Comparison of ENCODE assay signal across 27 cellular contexts in the genomic region with DNA sequence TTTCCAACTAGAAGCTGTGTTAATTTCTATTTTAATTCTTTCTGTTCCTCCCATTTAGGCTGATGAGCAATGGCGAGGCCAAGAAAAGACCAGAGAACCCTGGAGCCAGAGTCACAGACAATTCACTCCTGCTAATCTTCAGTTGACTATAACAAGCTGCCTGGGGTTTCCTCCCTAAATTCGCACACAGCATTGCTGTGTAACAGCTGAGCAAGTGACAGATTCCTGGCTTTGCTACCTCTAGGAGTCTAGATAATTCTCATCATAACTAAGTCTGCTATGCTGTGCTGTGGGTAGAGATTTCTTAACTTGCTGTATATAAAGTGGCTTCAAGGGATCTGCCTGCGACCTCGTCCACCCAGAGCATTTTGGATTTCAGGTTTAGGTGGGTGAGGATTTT.
"Had no signal": no experiment of that assay in that cellular context is flagged by ENCODE, and none has a peak within 500 bp of the region (broad histone marks: within the 10 kb centered on the region; RNA-seq: fewer than 3 reads in every experiment).

No MANE protein-coding gene starts in this region.

- H3K27ac ChIP-seq: body of pancreas, cardiac muscle cell, Peyer's patch, RWPE1 had no signal

- H3K36me3 ChIP-seq: ascending aorta, cardiac muscle cell, Peyer's patch had no signal

- H3K9me3 ChIP-seq: ascending aorta, body of pancreas, Peyer's patch had no signal

- H3K4me3 Mint-ChIP-seq: activated CD8-positive, alpha-beta memory T cell treated with anti-CD3 and anti-CD28 coated beads, Interleukin-2, amount 10 ng/mL, durations not matched to agents 7 days and 5 days; activated naive CD8-positive, alpha-beta T cell treated with anti-CD3 and anti-CD28 coated beads, Interleukin-2, amount 50 U/mL, for 24 hours; activated T-cell treated with anti-CD3 and anti-CD28 coated beads, Interleukin-2, amount 50 U/mL, for 24 hours; IgD-negative memory B cell; T-helper 1 cell treated with Interleukin-12 subunit alpha and Interleukin-12 subunit beta and Interleukin-4 antibody, amounts not matched to agents 30 μg/mL and 1 μg/mL, for 36 hours; WTC11 had no signal

- H3K27me3 ChIP-seq: ascending aorta, body of pancreas, cardiac muscle cell, Peyer's patch had no signal

- ATAC-seq: activated CD8-positive, alpha-beta memory T cell treated with anti-CD3 and anti-CD28 coated beads, Interleukin-2, amount 10 ng/mL, durations not matched to agents 7 days and 5 days; activated naive CD4-positive, alpha-beta T cell treated with anti-CD3 and anti-CD28 coated beads, Interleukin-2, amount 50 U/mL, for 72 hours; activated naive CD8-positive, alpha-beta T cell treated with anti-CD3 and anti-CD28 coated beads, Interleukin-2, amount 50 U/mL, for 24 hours; body of pancreas; WTC11 had no signal

- H3K4me1 ChIP-seq: body of pancreas, Peyer's patch had no signal

- H3K9me3 Mint-ChIP-seq: activated naive CD4-positive, alpha-beta T cell treated with anti-CD3 and anti-CD28 coated beads, Interleukin-2, amount 50 U/mL, for 72 hours; activated naive CD8-positive, alpha-beta T cell treated with anti-CD3 and anti-CD28 coated beads, Interleukin-2, amount 50 U/mL, for 24 hours; activated T-cell treated with anti-CD3 and anti-CD28 coated beads, Interleukin-2, amount 50 U/mL, for 24 hours; IgD-negative memory B cell; T-helper 1 cell treated with Interleukin-12 subunit alpha and Interleukin-12 subunit beta and Interleukin-4 antibody, amounts not matched to agents 30 μg/mL and 1 μg/mL, for 36 hours; WTC11 had no signal

- H3K36me3 Mint-ChIP-seq: activated CD8-positive, alpha-beta memory T cell treated with anti-CD3 and anti-CD28 coated beads, Interleukin-2, amount 10 ng/mL, durations not matched to agents 7 days and 5 days; activated naive CD4-positive, alpha-beta T cell treated with anti-CD3 and anti-CD28 coated beads, Interleukin-2, amount 50 U/mL, for 72 hours; WTC11 had no signal

- H3K27ac Mint-ChIP-seq: activated CD8-positive, alpha-beta memory T cell treated with anti-CD3 and anti-CD28 coated beads, Interleukin-2, amount 10 ng/mL, durations not matched to agents 7 days and 5 days; activated naive CD4-positive, alpha-beta T cell treated with anti-CD3 and anti-CD28 coated beads, Interleukin-2, amount 50 U/mL, for 72 hours; activated naive CD8-positive, alpha-beta T cell treated with anti-CD3 and anti-CD28 coated beads, Interleukin-2, amount 50 U/mL, for 24 hours; activated T-cell treated with anti-CD3 and anti-CD28 coated beads, Interleukin-2, amount 50 U/mL, for 24 hours; T-helper 1 cell treated with Interleukin-12 subunit alpha and Interleukin-12 subunit beta and Interleukin-4 antibody, amounts not matched to agents 30 μg/mL and 1 μg/mL, for 36 hours; WTC11 had no signal

- H3K27me3 Mint-ChIP-seq: activated CD8-positive, alpha-beta memory T cell treated with anti-CD3 and anti-CD28 coated beads, Interleukin-2, amount 10 ng/mL, durations not matched to agents 7 days and 5 days; activated naive CD8-positive, alpha-beta T cell treated with anti-CD3 and anti-CD28 coated beads, Interleukin-2, amount 50 U/mL, for 24 hours; activated T-cell treated with anti-CD3 and anti-CD28 coated beads, Interleukin-2, amount 50 U/mL, for 24 hours; IgD-negative memory B cell had no signal

- H3K4me3 ChIP-seq: ascending aorta, body of pancreas, cardiac muscle cell, Peyer's patch had no signal

- H3K4me1 Mint-ChIP-seq: activated CD8-positive, alpha-beta memory T cell treated with anti-CD3 and anti-CD28 coated beads, Interleukin-2, amount 10 ng/mL, durations not matched to agents 7 days and 5 days; activated naive CD8-positive, alpha-beta T cell treated with anti-CD3 and anti-CD28 coated beads, Interleukin-2, amount 50 U/mL, for 24 hours had no signal

- DNase-seq: activated CD4-positive, alpha-beta T cell treated with anti-CD3 and anti-CD28 coated beads for 48 hours; activated CD4-positive, alpha-beta T cell treated with anti-CD3 and anti-CD28 coated beads, Interleukin-2, amount 50 U/mL, for 4 hours; activated CD4-positive, CD25-positive, alpha-beta regulatory T cell treated with anti-CD3 and anti-CD28 coated beads, Interleukin-2, amount 50 U/mL, for 72 hours; activated CD8-positive, alpha-beta memory T cell treated with anti-CD3 and anti-CD28 coated beads, Interleukin-2, amount 10 ng/mL, durations not matched to agents 7 days and 5 days; activated effector memory CD4-positive, alpha-beta T cell treated with anti-CD3 and anti-CD28 coated beads, Interleukin-2, amount 50 U/mL, for 16 hours; activated naive CD4-positive, alpha-beta T cell treated with Interleukin-2 at 50 U/mL for 16 hours; activated naive CD8-positive, alpha-beta T cell treated with anti-CD3 and anti-CD28 coated beads, Interleukin-2, amount 50 U/mL, for 24 hours; activated T-cell treated with anti-CD3 and anti-CD28 coated beads, Interleukin-2, amount 50 U/mL, for 24 hours; amniotic stem cell; body of pancreas; KG1; NCI-H1092; NCI-H1417; NCI-H2029; NCI-H2107; NCI-H2171 treated with DMSO at 0.1 percent for 48 hours; NCI-H226; NCI-H510A treated with DMSO at 0.1 percent for 48 hours; Peyer's patch; SHP77 treated with DMSO at 0.1 percent for 48 hours had no signal
